In genomic region chr20:6841128-6841527, GRCh38 we compare ENCODE assay signal across 28 cellular contexts.
"Had no signal": no experiment of that assay in that cellular context is flagged by ENCODE, and none has a peak within 500 bp of the region (broad histone marks: within the 10 kb centered on the region; RNA-seq: fewer than 3 reads in every experiment).

No MANE protein-coding gene starts in this region.

- H3K9me3 ChIP-seq: neutrophil, pancreas, psoas muscle, spleen, stomach, thoracic aorta, thyroid gland, tibial nerve, upper lobe of left lung, vagina had no signal

- DNase-seq: naive thymus-derived CD4-positive, alpha-beta T cell; natural killer cell; nucleus accumbens; pancreas; psoas muscle; right cardiac atrium; spleen; stimulated activated CD4-positive, alpha-beta T cell treated with anti-CD3 and anti-CD28 coated beads, Interleukin-12 subunit alpha, Interleukin-12 subunit beta, amount 100 ng/mL, for 4 hours; stimulated activated CD4-positive, alpha-beta T cell treated with anti-CD3 and anti-CD28 coated beads, Interleukin-1b, Interleukin-23, amount 100 ng/mL, for 48 hours; stimulated activated CD4-positive, alpha-beta T cell treated with anti-CD3 and anti-CD28 coated beads, Interleukin-4, amount 100 ng/mL, for 1 hour; stimulated activated CD4-positive, alpha-beta T cell treated with anti-CD3 and anti-CD28 coated beads, Interleukin-4, amount 100 ng/mL, for 4 hours; stimulated activated CD8-positive, alpha-beta memory T cell treated with anti-CD3 and anti-CD28 coated beads, Interleukin-4, amount 100 ng/mL, for 48 hours; stimulated activated naive B cell treated with anti-CD40 and anti-IgM and Interleukin-4, amounts not matched to agents 10 μg/mL and 1 μg/mL and 100 μg/mL, for 72 hours; stimulated activated naive CD4-positive, alpha-beta T cell treated with Interleukin-2 at 50 U/mL for 16 hours; stomach; thyroid gland; trophoblast cell; upper lobe of left lung had no signal

- H3K9me3 Mint-ChIP-seq: nephron; stimulated activated naive B cell treated with anti-CD40 and anti-IgM and Interleukin-4, amounts not matched to agents 10 μg/mL and 1 μg/mL and 100 μg/mL, for 72 hours; stimulated activated naive CD8-positive, alpha-beta T cell treated with anti-CD3 and anti-CD28 coated beads, Interleukin-15, Interleukin-2, amounts not matched to agents 100 ng/mL and 50 ng/mL, for 24 hours had no signal

- H3K27ac Mint-ChIP-seq: naive thymus-derived CD4-positive, alpha-beta T cell; natural killer cell; nephron; stimulated activated naive B cell treated with anti-CD40 and anti-IgM and Interleukin-4, amounts not matched to agents 10 μg/mL and 1 μg/mL and 100 μg/mL, for 72 hours; stimulated activated naive CD8-positive, alpha-beta T cell treated with anti-CD3 and anti-CD28 coated beads, Interleukin-15, Interleukin-2, amounts not matched to agents 100 ng/mL and 50 ng/mL, for 24 hours had no signal

- H3K4me1 Mint-ChIP-seq: naive thymus-derived CD4-positive, alpha-beta T cell; natural killer cell; nephron; stimulated activated naive B cell treated with anti-CD40 and anti-IgM and Interleukin-4, amounts not matched to agents 10 μg/mL and 1 μg/mL and 100 μg/mL, for 72 hours had no signal

- H3K36me3 ChIP-seq: neutrophil, pancreas, spleen, stomach, thoracic aorta, thyroid gland, tibial nerve, upper lobe of left lung, vagina had no signal

- H3K4me3 Mint-ChIP-seq: naive thymus-derived CD4-positive, alpha-beta T cell; natural killer cell; nephron; stimulated activated naive B cell treated with anti-CD40 and anti-IgM and Interleukin-4, amounts not matched to agents 10 μg/mL and 1 μg/mL and 100 μg/mL, for 72 hours; stimulated activated naive CD8-positive, alpha-beta T cell treated with anti-CD3 and anti-CD28 coated beads, Interleukin-15, Interleukin-2, amounts not matched to agents 100 ng/mL and 50 ng/mL, for 24 hours had no signal

- H3K27ac ChIP-seq: neutrophil, pancreas, psoas muscle, skin epidermis, spleen, stomach, thoracic aorta, thyroid gland, tibial nerve, upper lobe of left lung, vagina had no signal

- ATAC-seq: naive thymus-derived CD4-positive, alpha-beta T cell; natural killer cell; pancreas; psoas muscle; right cardiac atrium; sciatic nerve; stimulated activated naive B cell treated with anti-CD40 and anti-IgM and Interleukin-4, amounts not matched to agents 10 μg/mL and 1 μg/mL and 100 μg/mL, for 72 hours had no signal

- H3K4me3 ChIP-seq: pancreas, psoas muscle, skin epidermis, smooth muscle cell, spleen, stomach, thoracic aorta, thyroid gland, tibial nerve, upper lobe of left lung, vagina had no signal

- H3K4me2 ChIP-seq: smooth muscle cell had no signal

- H3K36me3 Mint-ChIP-seq: naive thymus-derived CD4-positive, alpha-beta T cell; natural killer cell; stimulated activated naive B cell treated with anti-CD40 and anti-IgM and Interleukin-4, amounts not matched to agents 10 μg/mL and 1 μg/mL and 100 μg/mL, for 72 hours had no signal

- H3K27me3 ChIP-seq: pancreas, thyroid gland, upper lobe of left lung, vagina had no signal

- FAIRE-seq: pancreas, urothelium cell line had no signal

- H3K4me1 ChIP-seq: pancreas, psoas muscle, spleen, stomach, thyroid gland, tibial nerve, upper lobe of left lung, vagina had no signal
